ENCODE assay signal across 1 cellular context in the genomic region with DNA sequence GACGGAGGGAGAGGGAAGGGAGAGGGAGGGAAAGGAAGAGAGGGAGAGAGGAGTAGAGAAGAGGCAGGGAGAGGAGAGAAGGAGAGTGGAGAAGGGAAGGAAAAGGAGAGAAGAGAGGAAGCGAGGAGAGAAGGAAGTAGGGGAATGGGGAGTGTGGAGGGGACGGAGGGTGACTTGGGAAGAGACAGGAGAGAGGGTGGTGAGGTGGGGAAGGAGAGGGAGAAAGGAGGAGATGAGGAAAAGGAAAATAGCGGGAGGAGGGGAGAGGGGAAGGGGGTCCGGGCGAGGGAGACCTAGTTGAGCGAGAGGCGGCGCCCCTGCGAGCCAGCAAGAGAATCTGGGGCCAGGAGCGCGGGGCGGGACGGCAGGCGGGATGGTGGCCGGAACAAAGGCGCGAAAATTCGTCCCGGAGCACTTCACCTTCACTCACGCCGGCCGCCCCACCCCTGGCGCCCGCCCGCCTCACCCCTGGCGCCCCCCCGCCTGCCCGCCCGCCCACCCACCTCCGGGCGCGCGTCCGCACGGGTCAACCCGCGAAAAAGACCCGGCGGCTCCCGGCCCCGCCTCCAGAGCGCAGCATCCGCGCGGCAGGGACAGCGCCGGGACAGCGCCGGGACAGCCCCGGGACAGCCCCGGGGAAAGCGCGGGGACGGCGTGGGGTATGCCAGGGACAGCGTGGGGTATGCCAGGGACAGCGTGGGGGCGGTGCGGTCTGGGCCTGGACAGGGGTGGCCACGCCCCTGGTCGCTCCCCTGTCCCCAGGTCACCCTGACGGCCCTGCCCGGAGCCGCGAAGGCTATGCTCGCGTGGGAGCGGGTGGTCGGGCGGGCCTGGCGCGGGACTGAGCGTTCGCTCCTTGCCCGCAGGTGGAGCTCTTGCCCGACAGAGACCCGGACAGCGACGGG.
TF ChIP-seq lines count a peak whose summit lies in the region.

No MANE protein-coding gene starts in this region.

TF ChIP-seq in WTC11, 78 proteins besides CTCF, POLR2A, EP300 and RAD21 (continued from another document):
- TF ChIP-seq, protein P1, sequence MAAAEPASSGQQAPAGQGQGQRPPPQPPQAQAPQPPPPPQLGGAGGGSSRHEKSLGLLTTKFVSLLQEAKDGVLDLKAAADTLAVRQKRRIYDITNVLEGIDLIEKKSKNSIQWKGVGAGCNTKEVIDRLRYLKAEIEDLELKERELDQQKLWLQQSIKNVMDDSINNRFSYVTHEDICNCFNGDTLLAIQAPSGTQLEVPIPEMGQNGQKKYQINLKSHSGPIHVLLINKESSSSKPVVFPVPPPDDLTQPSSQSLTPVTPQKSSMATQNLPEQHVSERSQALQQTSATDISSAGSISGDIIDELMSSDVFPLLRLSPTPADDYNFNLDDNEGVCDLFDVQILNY (CRISPR knock-in tag; IDR thresholded peaks at IDR 0.05) = peak; percentile 63
- TF ChIP-seq ESRRA (CRISPR knock-in tag; IDR thresholded peaks at IDR 0.05; ENCODE audit: borderline replicate concordance) (no peak), ZNF219 (CRISPR knock-in tag; IDR thresholded peaks at IDR 0.05; ENCODE audit: borderline replicate concordance) (no peak), FOXP4 (CRISPR knock-in tag; IDR thresholded peaks at IDR 0.05) (0 out of 2 replicates have a peak, but pooled peaks have one; percentile 55), GTF2I (CRISPR knock-in tag; conservative IDR thresholded peaks at IDR 0.05) (no peak)
- TF ChIP-seq, protein P2, sequence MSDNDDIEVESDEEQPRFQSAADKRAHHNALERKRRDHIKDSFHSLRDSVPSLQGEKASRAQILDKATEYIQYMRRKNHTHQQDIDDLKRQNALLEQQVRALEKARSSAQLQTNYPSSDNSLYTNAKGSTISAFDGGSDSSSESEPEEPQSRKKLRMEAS (CRISPR knock-in tag; IDR thresholded peaks at IDR 0.05) = no peak
